Comparison of ENCODE assay signal across 1 cellular context in genomic region chr6:35742842-35743241, GRCh38.
TF ChIP-seq lines count a peak whose summit lies in the region.

No MANE protein-coding gene starts in this region.

TF ChIP-seq in HepG2, 621 proteins besides CTCF, POLR2A, EP300 and RAD21 (continued from another document and continues in another):
- TF ChIP-seq THAP7 (CRISPR knock-in tag; IDR thresholded peaks at IDR 0.05): no peak
- TF ChIP-seq HMGXB4 (CRISPR knock-in tag; IDR thresholded peaks at IDR 0.05; ENCODE audit: borderline replicate concordance in 1 of 2, low read depth in 1 of 2): 0 out of 4 replicates have a peak, but pooled peaks of 1 of the 2 experiments have one; percentile 44
- TF ChIP-seq ZNF800 (CRISPR knock-in tag; IDR thresholded peaks at IDR 0.05): no peak
- TF ChIP-seq ZBTB14 (CRISPR knock-in tag; IDR thresholded peaks at IDR 0.05): no peak
- no peak for TF ChIP-seq ZNF136 (CRISPR knock-in tag; IDR thresholded peaks at IDR 0.05; ENCODE audit: low read depth)
- TF ChIP-seq RFX3 (CRISPR knock-in tag; IDR thresholded peaks at IDR 0.05): no peak
- TF ChIP-seq MIXL1 (CRISPR knock-in tag; IDR thresholded peaks at IDR 0.05): no peak; the same call in 1 of the 2 replicates
- no peak for TF ChIP-seq ZNF652 (CRISPR knock-in tag; IDR thresholded peaks at IDR 0.05; ENCODE audit: borderline replicate concordance, low read depth)
- peak; percentile 58; the same call in 1 of the 2 replicates for TF ChIP-seq KDM5B (CRISPR knock-in tag; IDR thresholded peaks at IDR 0.05; ENCODE audit: borderline replicate concordance)
- no peak; the same call in 1 of the 2 replicates for TF ChIP-seq UBTF (CRISPR knock-in tag; IDR thresholded peaks at IDR 0.05)
- TF ChIP-seq GPN1 (CRISPR knock-in tag; IDR thresholded peaks at IDR 0.05; ENCODE audit: borderline replicate concordance): no peak
- TF ChIP-seq ZNF607 (CRISPR knock-in tag; IDR thresholded peaks at IDR 0.05; ENCODE audit: borderline replicate concordance): no peak
- TF ChIP-seq GLMP (CRISPR knock-in tag; IDR thresholded peaks at IDR 0.05; ENCODE audit: borderline replicate concordance): no peak
- TF ChIP-seq MXD1 (CRISPR knock-in tag; IDR thresholded peaks at IDR 0.05): 0 out of 2 replicates have a peak, but pooled peaks have one; percentile 42
- TF ChIP-seq TEF (CRISPR knock-in tag; IDR thresholded peaks at IDR 0.05): no peak
- TF ChIP-seq ZNF234 (CRISPR knock-in tag; conservative IDR thresholded peaks at IDR 0.05): no peak
- TF ChIP-seq CHD2 (IDR thresholded peaks at IDR 0.05; ENCODE audit: low read depth, low read length): no peak
- no peak for TF ChIP-seq TCF12 (IDR thresholded peaks at IDR 0.05)
- no peak for TF ChIP-seq TCF12 (CRISPR knock-in tag; IDR thresholded peaks at IDR 0.05)
- TF ChIP-seq TSC22D2 (CRISPR knock-in tag; IDR thresholded peaks at IDR 0.05; ENCODE audit: borderline replicate concordance): no peak
- TF ChIP-seq WIZ (CRISPR knock-in tag; IDR thresholded peaks at IDR 0.05): no peak
- TF ChIP-seq MBD4 (IDR thresholded peaks at IDR 0.05; ENCODE audit: borderline replicate concordance, low read length): no peak
- TF ChIP-seq ZNF337 (CRISPR knock-in tag; IDR thresholded peaks at IDR 0.05; ENCODE audit: borderline replicate concordance, low read depth): no peak
- TF ChIP-seq POGZ (CRISPR knock-in tag; IDR thresholded peaks at IDR 0.05): 0 out of 2 replicates have a peak, but pooled peaks have one; percentile 20
- TF ChIP-seq ZNF264 (CRISPR knock-in tag; IDR thresholded peaks at IDR 0.05): no peak
- TF ChIP-seq MED8 (CRISPR knock-in tag; IDR thresholded peaks at IDR 0.05; ENCODE audit: insufficient replicate concordance): peak; percentile 64
- TF ChIP-seq ERF (CRISPR knock-in tag; IDR thresholded peaks at IDR 0.05): no peak
- no peak for TF ChIP-seq ZNF879 (CRISPR knock-in tag; IDR thresholded peaks at IDR 0.05)
- TF ChIP-seq ZBTB43 (CRISPR knock-in tag; conservative IDR thresholded peaks at IDR 0.05): peak; percentile 74; the same call in 1 of the 2 replicates
- TF ChIP-seq EHMT2 (IDR thresholded peaks at IDR 0.05; ENCODE audit: borderline replicate concordance, low read depth, low read length): peak; percentile 57; the same call in 1 of the 2 replicates
- TF ChIP-seq PHB2 (IDR thresholded peaks at IDR 0.05; ENCODE audit: partially characterized antibody): no peak
- TF ChIP-seq ATF5 (CRISPR knock-in tag; IDR thresholded peaks at IDR 0.05; ENCODE audit: low read depth): no peak
- TF ChIP-seq STAT6 (CRISPR knock-in tag; IDR thresholded peaks at IDR 0.05; ENCODE audit: borderline replicate concordance): no peak
- TF ChIP-seq FLYWCH1 (CRISPR knock-in tag; IDR thresholded peaks at IDR 0.05): no peak
- no peak for TF ChIP-seq ZNF414 (CRISPR knock-in tag; IDR thresholded peaks at IDR 0.05)
- no peak for TF ChIP-seq SMARCE1 (IDR thresholded peaks at IDR 0.05; ENCODE audit: borderline replicate concordance)
- TF ChIP-seq CBX1 (IDR thresholded peaks at IDR 0.05; ENCODE audit: low read depth): peak; percentile 48
- TF ChIP-seq ZNF225 (CRISPR knock-in tag; IDR thresholded peaks at IDR 0.05): no peak
- TF ChIP-seq PITX1 (CRISPR knock-in tag; IDR thresholded peaks at IDR 0.05): peak; percentile 69; the same call in 1 of the 2 replicates
